Comparison of ENCODE assay signal across 18 cellular contexts in genomic region chr4:23401572-23401971, GRCh38.
DNase-seq lines count a peak whose midpoint lies in the region; ATAC-seq and TF ChIP-seq lines count a peak whose summit lies in the region.
"Had no signal": no experiment of that assay in that cellular context is flagged by ENCODE, and none has a peak within 500 bp of the region (broad histone marks: within the 10 kb centered on the region; RNA-seq: fewer than 3 reads in every experiment).

No MANE protein-coding gene starts in this region.

- H4K20me1 ChIP-seq in SK-N-SH (ENCODE audit: insufficient read depth), result no peaks in the 10 kb centered on the region

- CTCF ChIA-PET in SK-N-SH (lab: Yijun Ruan, JAX), result no interaction called here
- CTCF ChIA-PET in RWPE1 (lab: Yijun Ruan, JAX), result interaction anchor here (0.5 kb wide), 1 partner anchor 983 kb away, joined by 3 read pairs; no protein-coding TSS in a partner anchor

- no peaks in the 10 kb centered on the region for H3K9me2 ChIP-seq in SK-N-SH

- no peak for DNase-seq in SK-N-SH
- peak; percentile 41 for DNase-seq in astrocyte of the hippocampus (ENCODE audit: low read depth, low spot score)
- DNase-seq in kidney tubule cell (ENCODE audit: low spot score), result peak; percentile 30
- DNase-seq in RWPE1 (ENCODE audit: low spot score), result no peak
- no peak for DNase-seq in NCI-H82 (lab: John Stamatoyannopoulos, UW)
- DNase-seq in left ventricle myocardium inferior, result no peak
- DNase-seq in pons (ENCODE audit: low spot score), result no peak
- DNase-seq: C1 segment of cervical spinal cord, KBM-7, NCI-H1092 treated with DMSO at 0.1 percent for 48 hours, NCI-H2107, NCI-H69, OCI-M1, RPMI8226, SJCRH30 had no signal

- H3K4me3 ChIP-seq in SK-N-SH (ENCODE audit: low read depth in 2 of 2, low read length in 1 of 2) (no peak overlapping the region), left ventricle myocardium inferior (no peak overlapping the region)
- H3K4me3 ChIP-seq: A549, GM23338, SJCRH30 had no signal

- no peaks in the 10 kb centered on the region for H3K79me2 ChIP-seq in SK-N-SH (ENCODE audit: insufficient read depth)

- no peak for ATAC-seq in SK-N-SH treated with all-trans-retinoic acid at 6 μM for 48 hours
- ATAC-seq: A549, GM23338 had no signal

- H3F3A ChIP-seq in SK-N-SH (replicated peaks; ENCODE audit: insufficient read depth), result no peaks in the 10 kb centered on the region

- TF ChIP-seq RAD21 in SK-N-SH (IDR thresholded peaks at IDR 0.05; ENCODE audit: low read length), result no peak

- no peaks in the 10 kb centered on the region for H3K4me1 ChIP-seq in SK-N-SH (ENCODE audit: control insufficient read depth in 1 of 2, insufficient read depth in 2 of 2, low read depth in 1 of 2, low read length in 1 of 2)
- no peaks in the 10 kb centered on the region for H3K4me1 ChIP-seq in left ventricle myocardium inferior
- H3K4me1 ChIP-seq: A549, SJCRH30 had no signal

- intact Hi-C loops in left ventricle myocardium inferior (cut with micrococcal nuclease), result no loop called here

- H3K9me3 ChIP-seq in SK-N-SH, result no peaks in the 10 kb centered on the region
- H3K9me3 ChIP-seq in left ventricle myocardium inferior (replicated peaks), result peaks cover 16% of the 10 kb centered on the region
- H3K9me3 ChIP-seq: A549, SJCRH30 had no signal

- WGBS in SK-N-SH (ENCODE audit: low lambda C conversion rate), result 0% methylated on average over 3 of the region's 3 CpGs

- POLR2A ChIA-PET in SK-N-SH (lab: Yijun Ruan, JAX) (no interaction called here), RWPE1 (lab: Yijun Ruan, JAX; ENCODE audit: low non-redundant PET) (no interaction called here)

- no peak overlapping the region for H3K4me2 ChIP-seq in SK-N-SH
- H3K4me2 ChIP-seq: A549, GM23338 had no signal

- no peaks in the 10 kb centered on the region for H3K36me3 ChIP-seq in SK-N-SH (replicated peaks in 1 of 2; ENCODE audit: control insufficient read depth in 1 of 2, insufficient read depth in 2 of 2, low read length in 1 of 2)
- H3K36me3 ChIP-seq in left ventricle myocardium inferior, result no peaks in the 10 kb centered on the region
- H3K36me3 ChIP-seq: SJCRH30 had no signal

- no peak for TF ChIP-seq EP300 in SK-N-SH (IDR thresholded peaks at IDR 0.05; ENCODE audit: borderline replicate concordance in 1 of 2, low read depth in 1 of 2, low read length in 1 of 2)

- TF ChIP-seq CTCF in SK-N-SH (IDR thresholded peaks at IDR 0.05), result no peak
- no peak for TF ChIP-seq CTCF in RWPE1 (conservative IDR thresholded peaks at IDR 0.05; ENCODE audit: low read depth)
- TF ChIP-seq CTCF in left ventricle myocardium inferior (IDR thresholded peaks at IDR 0.05; ENCODE audit: borderline replicate concordance), result no peak

- H2AFZ ChIP-seq in SK-N-SH (ENCODE audit: low read depth), result 0 out of 2 replicates have a peak overlapping the region, but pooled peaks have one; percentile 20
- H2AFZ ChIP-seq: GM23338 had no signal

- H3K27me3 ChIP-seq in SK-N-SH (ENCODE audit: insufficient read depth), result no peaks in the 10 kb centered on the region
- no peaks in the 10 kb centered on the region for H3K27me3 ChIP-seq in left ventricle myocardium inferior (ENCODE audit: low read depth)
- H3K27me3 ChIP-seq: SJCRH30 had no signal

- H3K27ac ChIP-seq in SK-N-SH (ENCODE audit: low read depth in 2 of 2, low read length in 1 of 2), result no peak overlapping the region
- H3K27ac ChIP-seq in RWPE1, result no peak overlapping the region
- no peak overlapping the region for H3K27ac ChIP-seq in left ventricle myocardium inferior (replicated peaks)
- H3K27ac ChIP-seq: A549, SJCRH30 had no signal

- H3K9ac ChIP-seq in SK-N-SH, result no peak overlapping the region

TF ChIP-seq in SK-N-SH, 30 proteins besides CTCF, POLR2A, EP300 and RAD21:
- TF ChIP-seq YY1 (IDR thresholded peaks at IDR 0.05; ENCODE audit: low read depth) (no peak), GATA2 (CRISPR knock-in tag; IDR thresholded peaks at IDR 0.05) (no peak), EZH2phosphoT487 (IDR thresholded peaks at IDR 0.05; ENCODE audit: borderline replicate concordance, low read depth) (no peak), ELF1 (IDR thresholded peaks at IDR 0.05) (no peak), MAX (IDR thresholded peaks at IDR 0.05; ENCODE audit: low read depth) (no peak)

TF ChIP-seq in SK-N-SH treated with all-trans-retinoic acid at 6 μM for 48 hours, 23 proteins besides CTCF, POLR2A, EP300 and RAD21 (continues in another document):
- no peak for TF ChIP-seq CSRNP3 (CRISPR knock-in tag; IDR thresholded peaks at IDR 0.05)
- no peak for TF ChIP-seq ZNF565 (CRISPR knock-in tag; conservative IDR thresholded peaks at IDR 0.05; ENCODE audit: low read depth)
- TF ChIP-seq GLIS3 (CRISPR knock-in tag; IDR thresholded peaks at IDR 0.05), result no peak
- no peak for TF ChIP-seq ZNF8 (CRISPR knock-in tag; IDR thresholded peaks at IDR 0.05)
- TF ChIP-seq ZFP30 (CRISPR knock-in tag; IDR thresholded peaks at IDR 0.05), result no peak
- TF ChIP-seq TSHZ2 (CRISPR knock-in tag; IDR thresholded peaks at IDR 0.05), result no peak
- no peak for TF ChIP-seq PATZ1 (CRISPR knock-in tag; IDR thresholded peaks at IDR 0.05; ENCODE audit: borderline replicate concordance)
- no peak for TF ChIP-seq SNAI2 (CRISPR knock-in tag; IDR thresholded peaks at IDR 0.05)
- TF ChIP-seq TOX (CRISPR knock-in tag; IDR thresholded peaks at IDR 0.05; ENCODE audit: borderline replicate concordance), result no peak
- no peak for TF ChIP-seq TCF4 (CRISPR knock-in tag; IDR thresholded peaks at IDR 0.05; ENCODE audit: borderline replicate concordance)
- TF ChIP-seq BACH2 (CRISPR knock-in tag; IDR thresholded peaks at IDR 0.05; ENCODE audit: borderline replicate concordance), result no peak
- no peak for TF ChIP-seq ZC3H10 (CRISPR knock-in tag; IDR thresholded peaks at IDR 0.05)
- no peak for TF ChIP-seq ZFP3 (CRISPR knock-in tag; IDR thresholded peaks at IDR 0.05)
- TF ChIP-seq OSR1 (CRISPR knock-in tag; IDR thresholded peaks at IDR 0.05), result no peak
- TF ChIP-seq CREB5 (CRISPR knock-in tag; IDR thresholded peaks at IDR 0.05; ENCODE audit: low read depth), result no peak
- TF ChIP-seq RARB (CRISPR knock-in tag; IDR thresholded peaks at IDR 0.05), result no peak

Comparison
In these comparisons a context has a peak if more than half of its experiments do, and no peak if none do; other contexts are left out.
1. DNase-seq: peak in astrocyte of the hippocampus (single experiment) and kidney tubule cell (single experiment); none in SK-N-SH (single experiment), RWPE1 (single experiment), NCI-H82 (single experiment), left ventricle myocardium inferior (single experiment) and pons (single experiment).